In genomic region chr11:88103337-88104206, GRCh38 we compare ENCODE assay signal across 9 cellular contexts.
DNase-seq lines count a peak whose midpoint lies in the region; ATAC-seq, FAIRE-seq and TF ChIP-seq lines count a peak whose summit lies in the region.
"Had no signal": no experiment of that assay in that cellular context is flagged by ENCODE, and none has a peak within 500 bp of the region (broad histone marks: within the 10 kb centered on the region; RNA-seq: fewer than 3 reads in every experiment).

No MANE protein-coding gene starts in this region.

- CTCF ChIA-PET in activated naive CD4-positive, alpha-beta T cell treated with anti-CD3 and anti-CD28 coated beads, Interleukin-2, amount 10 ng/mL, durations not matched to agents 7 days and 5 days (lab: Charles Lee), result interaction anchor here (0.8 to 1.7 kb wide), 6 partner anchors 9 to 442 kb away, joined by 3 to 5 read pairs (median 4); no protein-coding TSS in a partner anchor

- H3K27ac ChIP-seq in kidney (ENCODE audit: low read depth in 2 of 2, low read length in 2 of 2), result peak overlapping the region in 1 of 2 donors; percentile 43

- H3K9me3 Mint-ChIP-seq in activated naive CD4-positive, alpha-beta T cell treated with anti-CD3 and anti-CD28 coated beads, Interleukin-2, amount 10 ng/mL, durations not matched to agents 7 days and 5 days, result peaks cover 1% of the 10 kb centered on the region

- ATAC-seq in GM19025 (IDR thresholded peaks at IDR 0.05; ENCODE audit: low read depth, unreplicated experiment) (peak; percentile 87), HG03095 (IDR thresholded peaks at IDR 0.05; ENCODE audit: unreplicated experiment) (peak; percentile 93)

- no peak overlapping the region for H3K4me3 Mint-ChIP-seq in activated naive CD4-positive, alpha-beta T cell treated with anti-CD3 and anti-CD28 coated beads, Interleukin-2, amount 10 ng/mL, durations not matched to agents 7 days and 5 days

- no peaks in the 10 kb centered on the region for H3K4me1 Mint-ChIP-seq in activated naive CD4-positive, alpha-beta T cell treated with anti-CD3 and anti-CD28 coated beads, Interleukin-2, amount 10 ng/mL, durations not matched to agents 7 days and 5 days

- H3K36me3 Mint-ChIP-seq in activated naive CD4-positive, alpha-beta T cell treated with anti-CD3 and anti-CD28 coated beads, Interleukin-2, amount 10 ng/mL, durations not matched to agents 7 days and 5 days, result no peaks in the 10 kb centered on the region

- intact Hi-C loops in kidney (cut with DNase I), result no loop called here

- peaks cover 4 to 5% of the 10 kb centered on the region in 2 donors for H3K4me1 ChIP-seq in kidney (ENCODE audit: control insufficient read depth in 1 of 2, insufficient read depth in 1 of 2, low read depth in 1 of 2, low read length in 2 of 2)

- H3K9me3 ChIP-seq in kidney (ENCODE audit: control insufficient read depth in 1 of 2, low read length in 2 of 2), result no peaks in the 10 kb centered on the region

- no peak overlapping the region for H3K27ac Mint-ChIP-seq in activated naive CD4-positive, alpha-beta T cell treated with anti-CD3 and anti-CD28 coated beads, Interleukin-2, amount 10 ng/mL, durations not matched to agents 7 days and 5 days

- FAIRE-seq in kidney (lab: Jason Lieb, UNC), result no peak
- FAIRE-seq: A204.1 had no signal

- no peak overlapping the region for H3K9ac ChIP-seq in kidney (ENCODE audit: low read length in 2 of 2)

- no peaks in the 10 kb centered on the region for H3K27me3 Mint-ChIP-seq in activated naive CD4-positive, alpha-beta T cell treated with anti-CD3 and anti-CD28 coated beads, Interleukin-2, amount 10 ng/mL, durations not matched to agents 7 days and 5 days

- DNase-seq in DMS153 treated with DMSO at 0.1 percent for 48 hours (lab: John Stamatoyannopoulos, UW; ENCODE audit: unreplicated experiment), result peak; percentile 21
- DNase-seq in DMS153 (lab: John Stamatoyannopoulos, UW), result no peak
- peak; percentile 1 for DNase-seq in NCI-H748 treated with DMSO at 0.1 percent for 48 hours (lab: John Stamatoyannopoulos, UW)
- DNase-seq in activated naive CD4-positive, alpha-beta T cell treated with anti-CD3 and anti-CD28 coated beads, Interleukin-2, amount 10 ng/mL, durations not matched to agents 7 days and 5 days, result peak; percentile 44
- no peak for DNase-seq in kidney
- DNase-seq in nucleus accumbens (lab: John Stamatoyannopoulos, UW), result no peak

- H3K36me3 ChIP-seq in kidney (ENCODE audit: control insufficient read depth in 1 of 2, insufficient read depth in 2 of 2, low read length in 2 of 2), result no peaks in the 10 kb centered on the region

- H3K4me3 ChIP-seq in kidney (ENCODE audit: low read length in 2 of 2), result peak overlapping the region in 1 of 2 donors; percentile 22

- peak; percentile 40 for TF ChIP-seq CTCF in kidney (IDR thresholded peaks at IDR 0.05; ENCODE audit: borderline replicate concordance, extremely low read depth, insufficient read depth)

Comparison
In these comparisons a context has a peak if more than half of its experiments do, and no peak if none do; other contexts are left out.
1. DNase-seq: peak in DMS153 treated with DMSO at 0.1 percent for 48 hours (single experiment), NCI-H748 treated with DMSO at 0.1 percent for 48 hours (single experiment) and activated naive CD4-positive, alpha-beta T cell treated with anti-CD3 and anti-CD28 coated beads, Interleukin-2, amount 10 ng/mL, durations not matched to agents 7 days and 5 days (single experiment); none in DMS153 (single experiment), kidney (single experiment) and nucleus accumbens (0 of 56).